1 cellular context compared by ENCODE assay signal in the genomic region with DNA sequence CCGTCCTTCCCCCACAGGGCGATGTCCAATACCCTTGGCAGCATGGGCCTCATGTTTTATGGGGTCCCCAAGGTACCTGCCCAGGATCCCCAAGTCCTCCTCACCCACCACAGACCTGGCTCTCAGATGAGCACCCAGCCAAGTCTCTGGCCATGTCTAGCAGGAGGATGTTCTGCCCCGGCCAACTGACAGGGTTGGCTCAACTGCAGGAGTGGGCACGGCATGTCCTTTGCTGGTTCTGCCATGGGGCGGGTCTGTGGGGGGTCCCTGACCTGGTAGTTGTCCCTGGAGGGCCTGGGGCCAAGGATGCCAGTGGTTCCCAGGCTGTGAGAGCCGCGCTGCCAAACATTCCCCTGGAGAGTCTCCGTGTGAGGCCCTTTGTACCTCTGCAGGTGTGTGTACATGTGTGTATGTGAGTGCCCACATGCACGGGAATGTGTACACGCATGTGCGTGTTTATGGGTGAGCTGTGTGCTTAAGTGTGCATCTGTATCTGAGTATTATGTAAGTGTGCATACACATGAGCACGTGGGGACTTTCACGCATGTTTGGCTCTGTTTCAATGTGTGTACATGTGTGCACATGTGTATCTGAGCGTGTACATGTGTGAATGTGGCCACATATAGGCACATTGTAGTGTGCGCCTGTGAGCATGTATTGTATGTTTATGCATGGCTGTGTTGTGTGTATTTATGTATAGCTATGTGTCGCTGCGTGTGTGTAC.
TF ChIP-seq lines count a peak whose summit lies in the region.

No MANE protein-coding gene starts in this region.

TF ChIP-seq in H1, 55 proteins besides CTCF, POLR2A, EP300 and RAD21:
- no peak for TF ChIP-seq HDAC2 (IDR thresholded peaks at IDR 0.05; ENCODE audit: borderline replicate concordance in 1 of 2, low read depth in 2 of 2, low read length in 2 of 2)
